ENCODE assay signal across 20 cellular contexts in genomic region chr5:144134181-144134827, GRCh38. TPM values are rescaled to one million over a fixed set of nuclear protein-coding genes. Genes with fewer than 3 reads are reported as not detected.
A peak's percentile ranks its signal among the peaks of the same experiment; 100 is the strongest.
DNase-seq lines count a peak whose midpoint lies in the region; ATAC-seq, FAIRE-seq and TF ChIP-seq lines count a peak whose summit lies in the region.
"Had no signal": no experiment of that assay in that cellular context is flagged by ENCODE, and none has a peak within 500 bp of the region (broad histone marks: within the 10 kb centered on the region; RNA-seq: fewer than 3 reads in every experiment).

No MANE protein-coding gene starts in this region.

- TF ChIP-seq CTCF in mammary epithelial cell (conservative IDR thresholded peaks at IDR 0.05 in 1 of 2, IDR thresholded peaks at IDR 0.05 in 1 of 2; ENCODE audit: extremely low read depth in 1 of 2, insufficient read depth in 1 of 2, low read depth in 1 of 2, low read length in 2 of 2), result no peak
- no peak for TF ChIP-seq CTCF in breast epithelium (IDR thresholded peaks at IDR 0.05)
- TF ChIP-seq CTCF in bronchial epithelial cell (IDR thresholded peaks at IDR 0.05; ENCODE audit: insufficient read depth, low read length, severe bottlenecking), result no peak
- no peak for TF ChIP-seq CTCF in omental fat pad (IDR thresholded peaks at IDR 0.05)
- TF ChIP-seq CTCF in chondrocyte (IDR thresholded peaks at IDR 0.05), result no peak

- intact Hi-C loops in mammary epithelial cell (cut with micrococcal nuclease) (no loop called here), breast epithelium (cut with DNase I; ENCODE audit: low total_unique reads) (no loop called here)

- no peak overlapping the region for H3K9ac ChIP-seq in mammary epithelial cell (ENCODE audit: insufficient read depth, low read length)
- H3K9ac ChIP-seq in GM23248, result no peak overlapping the region
- H3K9ac ChIP-seq: BLaER1 had no signal

- H3K79me2 ChIP-seq in mammary epithelial cell (ENCODE audit: insufficient read depth, low read length), result no peaks in the 10 kb centered on the region
- no peaks in the 10 kb centered on the region for H3K79me2 ChIP-seq in GM23248 (ENCODE audit: insufficient read depth)

- H4K20me1 ChIP-seq in mammary epithelial cell (ENCODE audit: insufficient read depth, low read length), result no peaks in the 10 kb centered on the region
- H4K20me1 ChIP-seq in GM23248 (ENCODE audit: insufficient read depth), result no peaks in the 10 kb centered on the region
- H4K20me1 ChIP-seq: BLaER1 had no signal

- H3K9me3 Mint-ChIP-seq in chondrocyte (ENCODE audit: low read depth), result no peaks in the 10 kb centered on the region
- H3K9me3 Mint-ChIP-seq: CD4-positive, alpha-beta T cell had no signal

- H3K4me3 ChIP-seq in mammary epithelial cell (replicated peaks in 1 of 3; ENCODE audit: insufficient read depth in 1 of 3, low read depth in 2 of 3, low read length in 3 of 3), result no peak overlapping the region
- no peak overlapping the region for H3K4me3 ChIP-seq in breast epithelium
- H3K4me3 ChIP-seq in GM23248, result no peak overlapping the region
- H3K4me3 ChIP-seq in bronchial epithelial cell (ENCODE audit: low read depth, low read length), result no peak overlapping the region
- H3K4me3 ChIP-seq: BLaER1, Peyer's patch, SJCRH30 had no signal

- H3K27me3 ChIP-seq in mammary epithelial cell (ENCODE audit: insufficient read depth, low read length), result no peaks in the 10 kb centered on the region
- no peaks in the 10 kb centered on the region for H3K27me3 ChIP-seq in breast epithelium
- no peaks in the 10 kb centered on the region for H3K27me3 ChIP-seq in GM23248 (replicated peaks; ENCODE audit: insufficient read depth)
- no peaks in the 10 kb centered on the region for H3K27me3 ChIP-seq in bronchial epithelial cell (ENCODE audit: control insufficient read depth, insufficient read depth, low read length)
- H3K27me3 ChIP-seq: BLaER1, Peyer's patch, SJCRH30 had no signal

- H3K4me1 ChIP-seq in mammary epithelial cell (ENCODE audit: insufficient read depth, low read length) (no peaks in the 10 kb centered on the region), breast epithelium (no peaks in the 10 kb centered on the region), GM23248 (ENCODE audit: insufficient read depth) (peaks cover 12% of the 10 kb centered on the region)
- H3K4me1 ChIP-seq: BLaER1, Peyer's patch, SJCRH30 had no signal

- no peak for ATAC-seq in omental fat pad (ENCODE audit: low FRiP score)

- dilution Hi-C loops in mammary epithelial cell (cut with HindIII; ENCODE audit: low sequenced_read_pairs), result no loop called here

- peaks cover 6% of the 10 kb centered on the region for H3K4me1 Mint-ChIP-seq in chondrocyte (ENCODE audit: low read depth)

- no peaks in the 10 kb centered on the region for H3K9me3 ChIP-seq in mammary epithelial cell (replicated peaks; ENCODE audit: insufficient read depth, low read length)
- H3K9me3 ChIP-seq in breast epithelium, result no peaks in the 10 kb centered on the region
- H3K9me3 ChIP-seq in GM23248 (ENCODE audit: low read depth), result no peaks in the 10 kb centered on the region
- H3K9me3 ChIP-seq: BLaER1, Peyer's patch, SJCRH30 had no signal

- FAIRE-seq in bronchial epithelial cell (lab: Jason Lieb, UNC), result no peak
- FAIRE-seq: GM18507 had no signal

- H3F3A ChIP-seq in GM23248 (ENCODE audit: insufficient read depth), result no peaks in the 10 kb centered on the region

- H3K27ac ChIP-seq in mammary epithelial cell (ENCODE audit: insufficient read depth, low read depth, low read length), result no peak overlapping the region
- H3K27ac ChIP-seq in breast epithelium, result no peak overlapping the region
- no peak overlapping the region for H3K27ac ChIP-seq in GM23248
- H3K27ac ChIP-seq: BLaER1, Peyer's patch, SJCRH30 had no signal

- H3K36me3 ChIP-seq in mammary epithelial cell (ENCODE audit: insufficient read depth, low read length) (no peaks in the 10 kb centered on the region), breast epithelium (no peaks in the 10 kb centered on the region), GM23248 (ENCODE audit: low read depth) (no peaks in the 10 kb centered on the region), bronchial epithelial cell (ENCODE audit: control insufficient read depth, insufficient read depth, low read length) (no peaks in the 10 kb centered on the region)
- H3K36me3 ChIP-seq: BLaER1, Peyer's patch, SJCRH30 had no signal

- H3K4me3 Mint-ChIP-seq in chondrocyte (ENCODE audit: unreplicated experiment), result no peak overlapping the region
- H3K4me3 Mint-ChIP-seq: CD4-positive, alpha-beta T cell had no signal

- peak; percentile 11 for DNase-seq in mammary epithelial cell
- DNase-seq in breast epithelium (ENCODE audit: low spot score in 2 of 2), result no peak
- peak; percentile 39 for DNase-seq in GM23248
- DNase-seq in bronchial epithelial cell (ENCODE audit: low read depth), result peak; percentile 21
- DNase-seq in omental fat pad (ENCODE audit: low spot score), result no peak
- no peak for DNase-seq in stimulated activated CD4-positive, alpha-beta T cell treated with anti-CD3 and anti-CD28 coated beads, Interleukin-4, amount 100 ng/mL, for 1 hour
- DNase-seq in chondrocyte (ENCODE audit: low spot score), result no peak
- DNase-seq: CD4-positive, alpha-beta T cell; COR-L47; GDM1; GOT3; HCEC 1CT; Kasumi-1; NCI-H187; NCI-H226; NCI-H526; Peyer's patch; SJCRH30 had no signal

- 90% methylated on average over 2 of the region's 2 CpGs for WGBS in mammary epithelial cell (ENCODE audit: low coverage, missing lambda C conversion rate)
- 99 to 100% methylated on average over 2 of the region's 2 CpGs for WGBS in GM23248 (ENCODE audit: low coverage in 1 of 2, low lambda C conversion rate in 2 of 2, missing lambda C conversion rate in 2 of 2), 2 experiments

- H3K9me2 ChIP-seq in GM23248 (ENCODE audit: insufficient read depth), result no peaks in the 10 kb centered on the region

- H2AFZ ChIP-seq in mammary epithelial cell (ENCODE audit: low read depth, low read length), result no peak overlapping the region
- peak overlapping the region; percentile 4; the same call in 1 of the 2 replicates for H2AFZ ChIP-seq in GM23248

- BruUV-seq in mammary epithelial cell (replicated peaks; lab: Mats Ljungman, UMichigan), result no TSS peak

- in situ Hi-C loops in mammary epithelial cell (cut with MboI; ENCODE audit: low sequenced_read_pairs in 2 of 2) (loop anchor here (25.0 kb wide), 4 partner anchors 147 to 722 kb away; partner anchors contain the start of genes HMHB1 (in 1 of the 2) and NR3C1 (in 1 of the 2)), GM23248 (cut with MboI) (no loop called here)

- CTCF ChIA-PET in mammary epithelial cell (lab: Charles Lee; ENCODE audit: low non-redundant PET), result interaction anchor here (0.8 kb wide), 1 partner anchor 8 kb away, joined by 4 read pairs; no protein-coding TSS in a partner anchor

- no peak overlapping the region for H3K4me2 ChIP-seq in mammary epithelial cell (ENCODE audit: insufficient read depth, low read depth, low read length)
- H3K4me2 ChIP-seq in GM23248 (ENCODE audit: unreplicated experiment), result no peak overlapping the region
- H3K4me2 ChIP-seq: BLaER1 had no signal

- H3K27me3 Mint-ChIP-seq in chondrocyte (ENCODE audit: low read depth), result no peaks in the 10 kb centered on the region
- H3K27me3 Mint-ChIP-seq: CD4-positive, alpha-beta T cell had no signal

- no peak overlapping the region for H3K27ac Mint-ChIP-seq in chondrocyte (ENCODE audit: unreplicated experiment)
- H3K27ac Mint-ChIP-seq: CD4-positive, alpha-beta T cell had no signal

- H3K36me3 Mint-ChIP-seq in chondrocyte (ENCODE audit: low read depth), result no peaks in the 10 kb centered on the region

- no peak for TF ChIP-seq POLR2A in breast epithelium (IDR thresholded peaks at IDR 0.05)

RNA-seq across cellular contexts. Expression of gene YIPF5, which starts 36.2 kb away (rescaled TPM):
- total RNA-seq in mammary epithelial cell (10 to 100 TPM; 60.0 to 80.9 TPM), breast epithelium (10 to 100 TPM; 30.5 to 50.4 (median 49.9) TPM), bronchial epithelial cell (65.8 and 104 TPM in 2 replicates), omental fat pad (10 to 100 TPM; 30.5 to 45.7 (median 44.7) TPM), chondrocyte (101 to 119 TPM (median 113 TPM) in 3 replicates)
- polyA plus RNA-seq in mammary epithelial cell (57.4 TPM), GM23248 (2016; fragmentation: Nextera tagmentation; extraction: Ambion mirVana) (235 and 236 TPM in 2 replicates)
- polyA minus RNA-seq in mammary epithelial cell, result 9.5 TPM
- 174 and 201 TPM in 2 replicates for total RNA-seq in GM23248 (2014; rRNA removed; shearing (Covaris generic))

RNA-seq across cellular contexts. Expression of gene KCTD16, which starts 36.4 kb away (rescaled TPM):
- total RNA-seq in mammary epithelial cell, result under 1 TPM; 0.21 to 0.33 TPM
- polyA plus RNA-seq in mammary epithelial cell, result 0.03 TPM
- not detected for polyA minus RNA-seq in mammary epithelial cell
- under 1 TPM; under 0.01 to 0.33 (median 0.32) TPM for total RNA-seq in breast epithelium
- 0.65 and 1.0 TPM in 2 replicates for total RNA-seq in GM23248 (2014; rRNA removed; shearing (Covaris generic))
- polyA plus RNA-seq in GM23248 (2016; fragmentation: Nextera tagmentation; extraction: Ambion mirVana), result 0.25 and 0.34 TPM in 2 replicates
- total RNA-seq in bronchial epithelial cell, result under 0.01 and 0.13 TPM in 2 replicates
- total RNA-seq in omental fat pad, result under 1 TPM in 3 of 4 donors, not detected in 1; 0.09 to 0.19 (median 0.16) TPM
- 0.48 to 1.5 TPM (median 1.3 TPM) in 3 replicates for total RNA-seq in chondrocyte
- total RNA-seq: CD4-positive, alpha-beta T cell had no signal

Comparison
In these comparisons a context has a peak if more than half of its experiments do, and no peak if none do; other contexts are left out.
1. DNase-seq: peak in mammary epithelial cell (single experiment), GM23248 (single experiment) and bronchial epithelial cell (single experiment); none in breast epithelium (0 of 2), omental fat pad (single experiment), stimulated activated CD4-positive, alpha-beta T cell treated with anti-CD3 and anti-CD28 coated beads, Interleukin-4, amount 100 ng/mL, for 1 hour (single experiment) and chondrocyte (single experiment).